ENCODE assay signal across 10 cellular contexts in the genomic region with DNA sequence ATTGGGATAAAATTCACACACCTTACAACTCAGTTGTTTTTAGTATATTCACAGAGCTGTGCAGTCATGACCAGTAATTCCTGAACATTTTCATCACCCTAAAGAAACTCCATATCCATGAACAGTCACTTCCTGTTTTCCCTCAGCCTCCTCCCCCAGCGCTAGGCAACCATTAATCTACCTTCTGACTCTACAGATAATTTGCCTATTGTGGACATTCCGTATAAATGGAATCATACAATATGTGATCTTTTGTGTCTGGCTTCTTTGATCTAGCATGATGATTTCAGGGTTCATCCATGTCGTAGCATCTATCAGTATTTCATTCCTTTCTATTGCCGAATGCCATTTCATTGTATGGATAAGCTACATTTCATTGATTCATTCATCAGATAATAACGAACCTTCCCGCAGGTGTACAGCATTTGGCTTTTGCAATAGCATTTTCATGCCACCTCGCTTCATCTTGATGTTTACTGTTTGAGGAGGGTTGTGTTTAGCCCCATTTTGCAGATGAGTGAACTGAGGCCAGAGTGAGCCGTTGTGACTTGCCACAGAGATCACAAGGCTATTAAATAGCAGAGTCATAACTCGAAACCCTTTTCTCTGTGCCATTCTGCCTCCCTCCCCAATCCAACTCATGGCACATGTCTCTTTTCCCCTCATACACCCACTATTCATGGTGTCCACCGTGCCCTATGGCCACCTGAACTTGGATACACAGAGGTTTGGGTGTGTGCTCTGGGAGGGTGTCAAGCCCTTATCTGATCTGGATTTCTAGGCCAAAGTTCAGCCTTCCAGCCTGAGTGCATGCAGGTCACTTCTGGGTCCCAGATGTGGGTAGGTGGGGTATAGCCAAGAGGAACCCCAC. TPM values are rescaled to one million over a fixed set of nuclear protein-coding genes. Genes with fewer than 3 reads are reported as not detected.
A peak's percentile ranks its signal among the peaks of the same experiment; 100 is the strongest.
DNase-seq lines count a peak whose midpoint lies in the region; ATAC-seq and TF ChIP-seq lines count a peak whose summit lies in the region.
"Had no signal": no experiment of that assay in that cellular context is flagged by ENCODE, and none has a peak within 500 bp of the region (broad histone marks: within the 10 kb centered on the region; RNA-seq: fewer than 3 reads in every experiment).

No MANE protein-coding gene starts in this region.

- H3K27ac ChIP-seq in BLaER1: no peak overlapping the region
- H3K27ac ChIP-seq in Karpas-422 (ENCODE audit: low read length): no peak overlapping the region

- ATAC-seq in mucosa of descending colon (peak; percentile 88), HG03521 (IDR thresholded peaks at IDR 0.05; ENCODE audit: unreplicated experiment) (no peak)

- H3K4me3 Mint-ChIP-seq in IgD-negative memory B cell: peak overlapping the region in 3 of 4 donors; percentile 18 to 74 (median 72)

- intact Hi-C loops in mucosa of descending colon (cut with DNase I, micrococcal nuclease): no loop called here

- peaks cover 19 to 21% (median 21%) of the 10 kb centered on the region in 3 donors for H3K4me1 Mint-ChIP-seq in IgD-negative memory B cell

- H3K36me3 Mint-ChIP-seq in IgD-negative memory B cell: no peaks in the 10 kb centered on the region

- no peaks in the 10 kb centered on the region for H3K27me3 Mint-ChIP-seq in IgD-negative memory B cell

- H3K27me3 ChIP-seq in BLaER1 (no peaks in the 10 kb centered on the region), Karpas-422 (ENCODE audit: low read length) (no peaks in the 10 kb centered on the region)

- H2AFZ ChIP-seq in Karpas-422 (ENCODE audit: low read length): no peak overlapping the region

- H3K9me3 Mint-ChIP-seq in IgD-negative memory B cell: no peaks in the 10 kb centered on the region

- H3K4me1 ChIP-seq in BLaER1: peaks cover 59% of the 10 kb centered on the region
- H3K4me1 ChIP-seq in mucosa of descending colon (ENCODE audit: low read depth): peaks cover 25% of the 10 kb centered on the region
- no peaks in the 10 kb centered on the region for H3K4me1 ChIP-seq in Karpas-422 (ENCODE audit: low read length)

- H3K79me2 ChIP-seq in Karpas-422 (ENCODE audit: low read length): no peaks in the 10 kb centered on the region

- DNase-seq in choroid plexus epithelial cell (ENCODE audit: low read depth) (peak; percentile 71), mucosa of descending colon (peak in 1 of 3 donors; percentile 73), activated gamma-delta T cell (lab: John Stamatoyannopoulos, UW) (no peak), Karpas-422 (no peak)
- no peak for DNase-seq in central memory CD4-positive, alpha-beta T cell
- DNase-seq: DND-41, posterior cingulate gyrus had no signal

- H3K36me3 ChIP-seq in BLaER1 (no peaks in the 10 kb centered on the region), mucosa of descending colon (ENCODE audit: low read depth) (no peaks in the 10 kb centered on the region), Karpas-422 (ENCODE audit: insufficient read depth, low read length) (no peaks in the 10 kb centered on the region)

- H3K4me2 ChIP-seq in BLaER1 (peak overlapping the region; percentile 20; the same call in 1 of the 2 replicates), Karpas-422 (ENCODE audit: low read depth, low read length, poor library complexity, severe bottlenecking) (no peak overlapping the region)

- no peak overlapping the region for H3K27ac Mint-ChIP-seq in IgD-negative memory B cell

- H4K20me1 ChIP-seq in BLaER1 (no peaks in the 10 kb centered on the region), Karpas-422 (ENCODE audit: insufficient read depth, low read depth, low read length) (no peaks in the 10 kb centered on the region)

- TF ChIP-seq CTCF in choroid plexus epithelial cell (conservative IDR thresholded peaks at IDR 0.05; ENCODE audit: low read depth, low read length) (no peak), mucosa of descending colon (IDR thresholded peaks at IDR 0.05) (no peak)

- no peak overlapping the region for H3K4me3 ChIP-seq in BLaER1
- no peak overlapping the region for H3K4me3 ChIP-seq in choroid plexus epithelial cell (ENCODE audit: low read depth, low read length)
- no peak overlapping the region for H3K4me3 ChIP-seq in mucosa of descending colon
- no peak overlapping the region for H3K4me3 ChIP-seq in Karpas-422 (ENCODE audit: low read length)

- no peaks in the 10 kb centered on the region for H3K9me3 ChIP-seq in BLaER1
- H3K9me3 ChIP-seq in mucosa of descending colon: no peaks in the 10 kb centered on the region
- no peaks in the 10 kb centered on the region for H3K9me3 ChIP-seq in Karpas-422 (ENCODE audit: low read length)

- H3K9me2 ChIP-seq in Karpas-422 (replicated peaks; ENCODE audit: insufficient read depth, low read length): no peaks in the 10 kb centered on the region

- no peak overlapping the region for H3K9ac ChIP-seq in BLaER1
- no peak overlapping the region for H3K9ac ChIP-seq in Karpas-422 (ENCODE audit: low read length)

RNA-seq across cellular contexts. Expression of a gene that starts 11.1 kb away (rescaled TPM):
- 231 TPM for polyA plus RNA-seq in IgD-negative memory B cell
- total RNA-seq in mucosa of descending colon: 100 to 1,000 TPM; 501 to 831 (median 599) TPM
- total RNA-seq in Karpas-422 (2014; rRNA removed; shearing (Covaris generic); ENCODE audit: low replicate concordance): 57.5 and 95.1 TPM in 2 replicates
